In genomic region chr15:63986751-63987341, GRCh38 we compare ENCODE assay signal across 1 cellular context.
TF ChIP-seq lines count a peak whose summit lies in the region.

No MANE protein-coding gene starts in this region.

TF ChIP-seq in WTC11, 78 proteins besides CTCF, POLR2A, EP300 and RAD21 (continued from another document):
- TF ChIP-seq NFYB (CRISPR knock-in tag; conservative IDR thresholded peaks at IDR 0.05; ENCODE audit: low read depth) (no peak), RELA (CRISPR knock-in tag; IDR thresholded peaks at IDR 0.05; ENCODE audit: borderline replicate concordance) (no peak), HMGA2 (CRISPR knock-in tag; IDR thresholded peaks at IDR 0.05) (no peak), PRRX2 (CRISPR knock-in tag; IDR thresholded peaks at IDR 0.05) (no peak), ATF3 (CRISPR knock-in tag; conservative IDR thresholded peaks at IDR 0.05) (no peak), ZNF671 (CRISPR knock-in tag; IDR thresholded peaks at IDR 0.05) (no peak)
- TF ChIP-seq, protein P1, sequence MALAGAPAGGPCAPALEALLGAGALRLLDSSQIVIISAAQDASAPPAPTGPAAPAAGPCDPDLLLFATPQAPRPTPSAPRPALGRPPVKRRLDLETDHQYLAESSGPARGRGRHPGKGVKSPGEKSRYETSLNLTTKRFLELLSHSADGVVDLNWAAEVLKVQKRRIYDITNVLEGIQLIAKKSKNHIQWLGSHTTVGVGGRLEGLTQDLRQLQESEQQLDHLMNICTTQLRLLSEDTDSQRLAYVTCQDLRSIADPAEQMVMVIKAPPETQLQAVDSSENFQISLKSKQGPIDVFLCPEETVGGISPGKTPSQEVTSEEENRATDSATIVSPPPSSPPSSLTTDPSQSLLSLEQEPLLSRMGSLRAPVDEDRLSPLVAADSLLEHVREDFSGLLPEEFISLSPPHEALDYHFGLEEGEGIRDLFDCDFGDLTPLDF (CRISPR knock-in tag; IDR thresholded peaks at IDR 0.05): no peak
